In the genomic region with DNA sequence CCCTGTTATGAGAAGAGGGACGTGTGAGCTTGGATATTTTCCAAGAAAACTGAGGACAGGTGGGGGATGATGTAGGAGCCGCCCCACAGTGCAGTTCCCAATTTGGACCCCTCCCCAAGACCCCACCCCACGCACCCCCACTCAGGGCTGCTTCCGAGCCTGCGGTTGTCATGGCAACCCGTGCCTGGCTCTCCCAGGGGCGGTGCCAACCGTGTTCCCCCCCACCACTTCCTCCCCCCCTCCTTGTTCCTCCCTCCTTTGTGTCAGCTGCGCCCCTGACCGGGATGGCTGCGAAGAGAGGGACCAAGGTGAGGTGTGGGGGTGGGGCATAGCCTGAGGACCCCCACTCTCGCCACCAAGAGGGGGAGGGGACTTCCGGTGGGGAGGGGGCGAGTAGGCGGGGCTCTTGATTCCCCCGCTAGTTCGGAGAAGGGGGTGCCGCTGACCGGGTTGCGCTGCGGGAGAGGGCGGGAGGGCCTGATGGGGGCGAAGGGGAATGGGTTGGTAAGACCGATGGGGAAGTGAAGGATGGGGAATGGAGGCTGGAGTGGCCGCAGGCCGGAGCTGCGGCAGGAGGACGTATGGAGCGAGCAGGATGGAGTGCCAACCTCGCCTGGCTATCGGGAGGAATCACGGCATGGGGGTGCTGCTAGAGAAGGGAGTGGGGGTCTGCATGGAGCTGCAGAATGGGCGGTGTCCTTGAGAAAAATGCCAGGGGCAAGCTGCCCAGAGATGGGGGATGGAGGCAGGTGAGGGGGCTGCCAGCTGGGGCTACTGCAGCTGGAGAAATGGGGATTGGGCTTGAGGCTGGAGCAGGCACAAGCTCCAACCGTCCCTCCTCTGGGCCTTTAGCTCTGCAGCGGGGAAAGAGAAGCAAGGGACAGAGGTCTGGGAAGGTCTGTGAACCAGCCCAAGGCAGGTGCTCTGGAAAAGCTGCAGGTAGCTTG, we compare ENCODE assay signal across 6 cellular contexts. TPM values are rescaled to one million over a fixed set of nuclear protein-coding genes. Genes with fewer than 3 reads are reported as not detected.
DNase-seq lines count a peak whose midpoint lies in the region; TF ChIP-seq lines count a peak whose summit lies in the region.
"Had no signal": no experiment of that assay in that cellular context is flagged by ENCODE, and none has a peak within 500 bp of the region (broad histone marks: within the 10 kb centered on the region; RNA-seq: fewer than 3 reads in every experiment).

No MANE protein-coding gene starts in this region.

- TF ChIP-seq CTCF in Loucy (conservative IDR thresholded peaks at IDR 0.05; ENCODE audit: low read length) = no peak

- H3K27me3 ChIP-seq in Loucy (ENCODE audit: insufficient read depth, low read length, poor library complexity, severe bottlenecking) = no peaks in the 10 kb centered on the region

- H3K9me2 ChIP-seq in Loucy (replicated peaks; ENCODE audit: low read depth, low read length) = no peaks in the 10 kb centered on the region

- no peaks in the 10 kb centered on the region for H3K9me3 Mint-ChIP-seq in stimulated activated naive CD8-positive, alpha-beta T cell treated with anti-CD3 and anti-CD28 coated beads, Interleukin-15, Interleukin-2, amounts not matched to agents 100 ng/mL and 50 ng/mL, for 24 hours

- H2AFZ ChIP-seq in Loucy (ENCODE audit: low read length) = peak overlapping the region; percentile 98

- peaks cover 55% of the 10 kb centered on the region for H3K4me1 Mint-ChIP-seq in stimulated activated naive CD8-positive, alpha-beta T cell treated with anti-CD3 and anti-CD28 coated beads, Interleukin-15, Interleukin-2, amounts not matched to agents 100 ng/mL and 50 ng/mL, for 24 hours (ENCODE audit: low read depth)

- no peaks in the 10 kb centered on the region for H4K20me1 ChIP-seq in Loucy (ENCODE audit: insufficient read depth, low read length, poor library complexity, severe bottlenecking)

- peak overlapping the region; percentile 86 for H3K4me3 ChIP-seq in Loucy (ENCODE audit: low read length, poor library complexity, severe bottlenecking)

- H3K79me2 ChIP-seq in Loucy (ENCODE audit: insufficient read depth, low read length) = peaks cover 19% of the 10 kb centered on the region

- H3K27ac Mint-ChIP-seq in stimulated activated naive CD8-positive, alpha-beta T cell treated with anti-CD3 and anti-CD28 coated beads, Interleukin-15, Interleukin-2, amounts not matched to agents 100 ng/mL and 50 ng/mL, for 24 hours = no peak overlapping the region

- H3K36me3 Mint-ChIP-seq in stimulated activated naive CD8-positive, alpha-beta T cell treated with anti-CD3 and anti-CD28 coated beads, Interleukin-15, Interleukin-2, amounts not matched to agents 100 ng/mL and 50 ng/mL, for 24 hours (ENCODE audit: low read depth) = peaks cover 31% of the 10 kb centered on the region

- no peaks in the 10 kb centered on the region for H3K9me3 ChIP-seq in Loucy (ENCODE audit: insufficient read depth, low read depth, low read length)
- H3K9me3 ChIP-seq: heart right ventricle had no signal

- peaks cover 5% of the 10 kb centered on the region for H3F3A ChIP-seq in Loucy (ENCODE audit: low read depth)

- H3K4me1 ChIP-seq in Loucy (ENCODE audit: insufficient read depth, low read length, poor library complexity, severe bottlenecking) = peaks cover 27% of the 10 kb centered on the region

- intact Hi-C loops in head of caudate nucleus (cut with DNase I) = no loop called here

- H3K27me3 Mint-ChIP-seq in stimulated activated naive CD8-positive, alpha-beta T cell treated with anti-CD3 and anti-CD28 coated beads, Interleukin-15, Interleukin-2, amounts not matched to agents 100 ng/mL and 50 ng/mL, for 24 hours = no peaks in the 10 kb centered on the region

- peak overlapping the region; percentile 98 for H3K4me3 Mint-ChIP-seq in stimulated activated naive CD8-positive, alpha-beta T cell treated with anti-CD3 and anti-CD28 coated beads, Interleukin-15, Interleukin-2, amounts not matched to agents 100 ng/mL and 50 ng/mL, for 24 hours

- no peaks in the 10 kb centered on the region for H3K36me3 ChIP-seq in Loucy (ENCODE audit: insufficient read depth, low read length)

- DNase-seq in activated CD4-positive, alpha-beta T cell treated with anti-CD3 and anti-CD28 coated beads, Interleukin-2, amount 50 U/mL, for 4 hours = peak; percentile 38 to 45
- DNase-seq in head of caudate nucleus (peak; percentile 42 to 85 (median 70)), mucosa of gallbladder (ENCODE audit: low spot score) (no peak)

- H3K4me2 ChIP-seq in Loucy (ENCODE audit: low read depth, low read length, poor library complexity, severe bottlenecking) = peak overlapping the region; percentile 92

- H3K9ac ChIP-seq in Loucy (ENCODE audit: low read depth, low read length, poor library complexity, severe bottlenecking) = peak overlapping the region; percentile 94

RNA-seq across cellular contexts. Expression of gene TRIM46, which starts 1.0 kb away (rescaled TPM):
- total RNA-seq in mucosa of gallbladder = 0.83 TPM

RNA-seq across cellular contexts. Expression of gene KRTCAP2, which starts 1.5 kb away (rescaled TPM):
- 158 TPM for total RNA-seq in mucosa of gallbladder

RNA-seq across cellular contexts. Expression of gene THBS3, which starts 33.1 kb away (rescaled TPM):
- 43.1 TPM for total RNA-seq in mucosa of gallbladder

RNA-seq across cellular contexts. Expression of gene MTX1, which starts 33.9 kb away (rescaled TPM):
- 31.3 TPM for total RNA-seq in mucosa of gallbladder

RNA-seq across cellular contexts. Expression of gene DPM3, which starts 34.3 kb away (rescaled TPM):
- 130 TPM for total RNA-seq in mucosa of gallbladder
